In genomic region chr12:19852100-19852855, GRCh38 we compare ENCODE assay signal across 18 cellular contexts.
DNase-seq lines count a peak whose midpoint lies in the region; ATAC-seq, FAIRE-seq and TF ChIP-seq lines count a peak whose summit lies in the region.
"Had no signal": no experiment of that assay in that cellular context is flagged by ENCODE, and none has a peak within 500 bp of the region (broad histone marks: within the 10 kb centered on the region; RNA-seq: fewer than 3 reads in every experiment).

No MANE protein-coding gene starts in this region.

- H3F3A ChIP-seq in MM.1S (ENCODE audit: insufficient read depth, low read length): no peaks in the 10 kb centered on the region

- H3K36me3 ChIP-seq in MM.1S (replicated peaks; ENCODE audit: insufficient read depth, low read length): no peaks in the 10 kb centered on the region
- H3K36me3 ChIP-seq: HAP-1, SJSA1 had no signal

- H3K4me3 Mint-ChIP-seq in osteocyte (ENCODE audit: unreplicated experiment) (no peak overlapping the region), WTC11 (no peak overlapping the region)

- peaks cover 17% of the 10 kb centered on the region for H3K9me3 Mint-ChIP-seq in osteocyte (ENCODE audit: unreplicated experiment)
- peaks cover 12% of the 10 kb centered on the region for H3K9me3 Mint-ChIP-seq in WTC11

- peak; percentile 79 for FAIRE-seq in A549 (lab: Jason Lieb, UNC)
- FAIRE-seq: GM12892, K562 had no signal

- H3K4me1 ChIP-seq in A549: no peaks in the 10 kb centered on the region; the same call in 2 of the 3 replicates
- 0 out of 2 replicates have a peak, but pooled peaks cover 4% of the 10 kb centered on the region for H3K4me1 ChIP-seq in MM.1S (ENCODE audit: low read length)
- H3K4me1 ChIP-seq: SJSA1 had no signal

- no peaks in the 10 kb centered on the region for H3K27me3 ChIP-seq in MM.1S (replicated peaks; ENCODE audit: insufficient read depth, low read length)
- H3K27me3 ChIP-seq: SJSA1 had no signal

- no peak overlapping the region for H3K9ac ChIP-seq in MM.1S (ENCODE audit: low read length)

- POLR2A ChIA-PET in A549 (lab: Yijun Ruan, JAX): no interaction called here
- POLR2A ChIA-PET in WTC11 (lab: Charles Lee): no interaction called here

- H3K4me2 ChIP-seq in A549 (no peak overlapping the region), MM.1S (ENCODE audit: low read depth, low read length) (no peak overlapping the region)
- H3K4me2 ChIP-seq: PC-9 had no signal

- CTCF ChIA-PET in A549 (lab: Yijun Ruan, JAX): no interaction called here
- CTCF ChIA-PET in WTC11 (lab: Charles Lee): no interaction called here

- no peaks in the 10 kb centered on the region for H4K20me1 ChIP-seq in MM.1S (ENCODE audit: insufficient read depth, low read length)

- no peaks in the 10 kb centered on the region for H3K79me2 ChIP-seq in MM.1S (ENCODE audit: low read length)

- H3K4me3 ChIP-seq in A549 (no peak overlapping the region), MM.1S (ENCODE audit: low read length) (no peak overlapping the region)
- H3K4me3 ChIP-seq: HAP-1, K562, PC-9, SJSA1 had no signal

- TF ChIP-seq RAD21 in A549 (conservative IDR thresholded peaks at IDR 0.05 in 1 of 2, IDR thresholded peaks at IDR 0.05 in 1 of 2): no peak

- no peak for TF ChIP-seq POLR2A in A549 (IDR thresholded peaks at IDR 0.05; ENCODE audit: low read length)

- no peaks in the 10 kb centered on the region for H3K9me2 ChIP-seq in MM.1S (replicated peaks; ENCODE audit: insufficient read depth, low read length)

- H3K4me1 Mint-ChIP-seq in osteocyte (ENCODE audit: unreplicated experiment) (peaks cover 66% of the 10 kb centered on the region), WTC11 (peaks cover 17% of the 10 kb centered on the region)

- H2AFZ ChIP-seq in MM.1S (ENCODE audit: low read length): peak overlapping the region; percentile 50; the same call in 1 of the 2 replicates
- H2AFZ ChIP-seq: PC-9 had no signal

- H3K36me3 Mint-ChIP-seq in osteocyte (ENCODE audit: unreplicated experiment): peaks cover 3% of the 10 kb centered on the region
- no peaks in the 10 kb centered on the region for H3K36me3 Mint-ChIP-seq in WTC11

- no peak for TF ChIP-seq CTCF in A549 (IDR thresholded peaks at IDR 0.05)
- no peak for TF ChIP-seq CTCF in MM.1S (IDR thresholded peaks at IDR 0.05; ENCODE audit: low read length)
- no peak for TF ChIP-seq CTCF in osteocyte (IDR thresholded peaks at IDR 0.05)
- TF ChIP-seq CTCF in WTC11 (IDR thresholded peaks at IDR 0.05): no peak

- no peak for ATAC-seq in A549
- ATAC-seq in GM19328 (IDR thresholded peaks at IDR 0.05; ENCODE audit: unreplicated experiment): no peak
- ATAC-seq in WTC11: no peak
- no peak for ATAC-seq in left lobe of liver
- ATAC-seq: K562 had no signal

- no peak overlapping the region for H3K27ac ChIP-seq in A549
- H3K27ac ChIP-seq in MM.1S (ENCODE audit: low read length): no peak overlapping the region
- H3K27ac ChIP-seq: C4-2B, PC-9, SJSA1 had no signal

- H3K9me3 ChIP-seq in A549 (0 out of 3 replicates have a peak, but pooled peaks cover 3% of the 10 kb centered on the region), MM.1S (replicated peaks; ENCODE audit: insufficient read depth, low read length) (no peaks in the 10 kb centered on the region)
- H3K9me3 ChIP-seq: SJSA1 had no signal

- no peak for DNase-seq in A549 (ENCODE audit: low read depth in 1 of 2, low spot score in 1 of 2)
- DNase-seq in MM.1S: no peak
- DNase-seq in kidney glomerular epithelial cell (lab: John Stamatoyannopoulos, UW): peak; percentile 36
- DNase-seq in osteocyte (ENCODE audit: extremely low spot score, unreplicated experiment): no peak
- no peak for DNase-seq in WTC11 (ENCODE audit: low spot score)
- no peak for DNase-seq in stimulated activated CD4-positive, alpha-beta T cell treated with anti-CD3 and anti-CD28 coated beads, Interleukin-15, amount 100 ng/mL, for 24 hours
- no peak for DNase-seq in left lobe of liver (ENCODE audit: low spot score)
- DNase-seq: DMS 273 treated with DMSO at 0.1 percent for 48 hours, NCI-H1417 treated with DMSO at 0.1 percent for 48 hours, NCI-H1930, NCI-H446 treated with DMSO at 0.1 percent for 48 hours, PC-9 had no signal

- 69% methylated on average over 5 of the region's 5 CpGs for WGBS in A549 (ENCODE audit: missing lambda C conversion rate)

- H3K27me3 Mint-ChIP-seq in osteocyte (ENCODE audit: unreplicated experiment) (no peaks in the 10 kb centered on the region), WTC11 (ENCODE audit: low read depth) (peaks cover 25% of the 10 kb centered on the region)

- no peak for TF ChIP-seq EP300 in A549 (IDR thresholded peaks at IDR 0.05)

- peak overlapping the region; percentile 100 for H3K27ac Mint-ChIP-seq in osteocyte (ENCODE audit: unreplicated experiment)
- no peak overlapping the region for H3K27ac Mint-ChIP-seq in WTC11

TF ChIP-seq in A549, 52 proteins besides CTCF, POLR2A, EP300 and RAD21 (continues in another document):
- no peak for TF ChIP-seq CBX2 (IDR thresholded peaks at IDR 0.05; ENCODE audit: borderline replicate concordance, low read depth)
- TF ChIP-seq MAX (IDR thresholded peaks at IDR 0.05): no peak
- no peak for TF ChIP-seq PHF8 (IDR thresholded peaks at IDR 0.05; ENCODE audit: borderline replicate concordance, low read depth)
- no peak for TF ChIP-seq HMGXB4 (CRISPR knock-in tag; IDR thresholded peaks at IDR 0.05; ENCODE audit: borderline replicate concordance)
- no peak for TF ChIP-seq CHD2 (IDR thresholded peaks at IDR 0.05; ENCODE audit: low read length, partially characterized antibody)
- TF ChIP-seq RNF2 (IDR thresholded peaks at IDR 0.05; ENCODE audit: borderline replicate concordance, low read depth): no peak
- TF ChIP-seq NR3C1 (IDR thresholded peaks at IDR 0.05): no peak
- no peak for TF ChIP-seq ELK1 (IDR thresholded peaks at IDR 0.05; ENCODE audit: low read depth, low read length)
- no peak for TF ChIP-seq TP53 (CRISPR knock-in tag; IDR thresholded peaks at IDR 0.05)

TF ChIP-seq in WTC11, 78 proteins besides CTCF, POLR2A, EP300 and RAD21:
- TF ChIP-seq FOXJ3 (CRISPR knock-in tag; IDR thresholded peaks at IDR 0.05; ENCODE audit: borderline replicate concordance) (no peak), PREB (CRISPR knock-in tag; IDR thresholded peaks at IDR 0.05; ENCODE audit: borderline replicate concordance) (no peak), GABPB1 (CRISPR knock-in tag; IDR thresholded peaks at IDR 0.05) (no peak), JAZF1 (CRISPR knock-in tag; IDR thresholded peaks at IDR 0.05) (no peak), TP53 (CRISPR knock-in tag; IDR thresholded peaks at IDR 0.05) (no peak)
